ENCODE assay signal across 8 cellular contexts in genomic region chr13:60267498-60268202, GRCh38.
DNase-seq lines count a peak whose midpoint lies in the region; ATAC-seq, FAIRE-seq and TF ChIP-seq lines count a peak whose summit lies in the region.

No MANE protein-coding gene starts in this region.

- no peaks in the 10 kb centered on the region for H4K20me1 ChIP-seq in Karpas-422 (ENCODE audit: insufficient read depth, low read depth, low read length)

- peak overlapping the region; percentile 73 for H3K4me3 ChIP-seq in CD4-positive, CD25-positive, alpha-beta regulatory T cell (ENCODE audit: low read depth, low read length)
- H3K4me3 ChIP-seq in Karpas-422 (ENCODE audit: low read length), result peak overlapping the region; percentile 66
- peak overlapping the region; percentile 44 for H3K4me3 ChIP-seq in bronchial epithelial cell (ENCODE audit: low read depth, low read length)
- peak overlapping the region; percentile 58 to 83 for H3K4me3 ChIP-seq in mucosa of rectum (ENCODE audit: low read length in 2 of 2)

- H3K27me3 Mint-ChIP-seq in CD4-positive, CD25-positive, alpha-beta regulatory T cell, result peaks cover 10% of the 10 kb centered on the region

- H3K4me1 Mint-ChIP-seq in CD4-positive, CD25-positive, alpha-beta regulatory T cell, result peaks cover 0 to 4% (median 0%) of the 10 kb centered on the region in 4 donors

- H3K27me3 ChIP-seq in CD4-positive, CD25-positive, alpha-beta regulatory T cell (ENCODE audit: control insufficient read depth, insufficient read depth, low read length), result peaks cover 6% of the 10 kb centered on the region
- no peaks in the 10 kb centered on the region for H3K27me3 ChIP-seq in Karpas-422 (ENCODE audit: low read length)
- H3K27me3 ChIP-seq in bronchial epithelial cell (ENCODE audit: control insufficient read depth, insufficient read depth, low read length), result no peaks in the 10 kb centered on the region
- no peaks in the 10 kb centered on the region for H3K27me3 ChIP-seq in mucosa of rectum (ENCODE audit: control insufficient read depth in 2 of 2, insufficient read depth in 2 of 2, low read length in 2 of 2)

- FAIRE-seq in bronchial epithelial cell (lab: Jason Lieb, UNC), result no peak

- no peaks in the 10 kb centered on the region for H3K36me3 Mint-ChIP-seq in CD4-positive, CD25-positive, alpha-beta regulatory T cell

- peak in 2 of 3 donors; percentile 8 to 9 for DNase-seq in CD4-positive, CD25-positive, alpha-beta regulatory T cell
- DNase-seq in Karpas-422 (peak; percentile 66), bronchial epithelial cell (ENCODE audit: low read depth) (no peak), NCI-H146 (lab: John Stamatoyannopoulos, UW) (no peak)
- DNase-seq in activated CD4-positive, alpha-beta T cell treated with anti-CD3 and anti-CD28 coated beads for 48 hours, result no peak

- H3K9ac ChIP-seq in Karpas-422 (ENCODE audit: low read length), result peak overlapping the region; percentile 63
- peak overlapping the region; percentile 16 to 52 for H3K9ac ChIP-seq in mucosa of rectum (ENCODE audit: low read depth in 1 of 2, low read length in 2 of 2)

- H2AFZ ChIP-seq in Karpas-422 (ENCODE audit: low read length), result peak overlapping the region; percentile 62; the same call in 1 of the 2 replicates

- no peak overlapping the region for H3K27ac Mint-ChIP-seq in CD4-positive, CD25-positive, alpha-beta regulatory T cell

- H3K4me1 ChIP-seq in CD4-positive, CD25-positive, alpha-beta regulatory T cell (ENCODE audit: control insufficient read depth, insufficient read depth, low read length, poor library complexity, severe bottlenecking), result no peaks in the 10 kb centered on the region
- no peaks in the 10 kb centered on the region; the same call in 1 of the 2 replicates for H3K4me1 ChIP-seq in Karpas-422 (ENCODE audit: low read length)
- no peaks in the 10 kb centered on the region for H3K4me1 ChIP-seq in mucosa of rectum (ENCODE audit: control insufficient read depth in 2 of 2, insufficient read depth in 2 of 2, low read length in 2 of 2)

- H3K9me2 ChIP-seq in Karpas-422 (replicated peaks; ENCODE audit: insufficient read depth, low read length), result no peaks in the 10 kb centered on the region

- H3K79me2 ChIP-seq in Karpas-422 (ENCODE audit: low read length), result no peaks in the 10 kb centered on the region

- H3K36me3 ChIP-seq in CD4-positive, CD25-positive, alpha-beta regulatory T cell (ENCODE audit: control insufficient read depth, insufficient read depth, low read length), result no peaks in the 10 kb centered on the region
- no peaks in the 10 kb centered on the region for H3K36me3 ChIP-seq in Karpas-422 (ENCODE audit: insufficient read depth, low read length)
- no peaks in the 10 kb centered on the region for H3K36me3 ChIP-seq in bronchial epithelial cell (ENCODE audit: control insufficient read depth, insufficient read depth, low read length)
- no peaks in the 10 kb centered on the region for H3K36me3 ChIP-seq in mucosa of rectum (ENCODE audit: control insufficient read depth in 2 of 2, insufficient read depth in 2 of 2, low read length in 2 of 2)

- H3K9me3 ChIP-seq in CD4-positive, CD25-positive, alpha-beta regulatory T cell (ENCODE audit: control insufficient read depth in 2 of 2, low read length in 2 of 2), result no peaks in the 10 kb centered on the region
- H3K9me3 ChIP-seq in Karpas-422 (ENCODE audit: low read length), result no peaks in the 10 kb centered on the region
- H3K9me3 ChIP-seq in mucosa of rectum (ENCODE audit: control insufficient read depth in 2 of 2, low read length in 2 of 2), result no peaks in the 10 kb centered on the region

- peaks cover 0 to 5% (median 0%) of the 10 kb centered on the region in 7 donors for H3K9me3 Mint-ChIP-seq in CD4-positive, CD25-positive, alpha-beta regulatory T cell

- peak; percentile 58 for ATAC-seq in CD4-positive, CD25-positive, alpha-beta regulatory T cell (ENCODE audit: low read depth in 2 of 2)
- ATAC-seq in GM19463 (IDR thresholded peaks at IDR 0.05; ENCODE audit: unreplicated experiment) (peak; percentile 87), HG03469 (IDR thresholded peaks at IDR 0.05; ENCODE audit: unreplicated experiment) (no peak)

- TF ChIP-seq CTCF in bronchial epithelial cell (IDR thresholded peaks at IDR 0.05; ENCODE audit: insufficient read depth, low read length, severe bottlenecking), result no peak

- H3K4me2 ChIP-seq in Karpas-422 (ENCODE audit: low read depth, low read length, poor library complexity, severe bottlenecking), result peak overlapping the region; percentile 63

- no peak overlapping the region for H3K27ac ChIP-seq in CD4-positive, CD25-positive, alpha-beta regulatory T cell (ENCODE audit: insufficient read depth, low read length, poor library complexity, severe bottlenecking)
- H3K27ac ChIP-seq in Karpas-422 (ENCODE audit: low read length) (no peak overlapping the region), mucosa of rectum (ENCODE audit: low read depth in 2 of 2, low read length in 2 of 2) (peak overlapping the region in 1 of 2 donors; percentile 23)

- H3K4me3 Mint-ChIP-seq in CD4-positive, CD25-positive, alpha-beta regulatory T cell, result no peak overlapping the region

Comparison
In these comparisons a context has a peak if more than half of its experiments do, and no peak if none do; other contexts are left out.
1. DNase-seq: peak in CD4-positive, CD25-positive, alpha-beta regulatory T cell (2 of 3) and Karpas-422 (single experiment); none in bronchial epithelial cell (single experiment), NCI-H146 (single experiment) and activated CD4-positive, alpha-beta T cell treated with anti-CD3 and anti-CD28 coated beads for 48 hours (single experiment).
2. Peak in every context shown above with its lines, with median percentiles within 50 percentile points of each other: H3K4me3 ChIP-seq.